Comparison of ENCODE assay signal across 21 cellular contexts in the genomic region with DNA sequence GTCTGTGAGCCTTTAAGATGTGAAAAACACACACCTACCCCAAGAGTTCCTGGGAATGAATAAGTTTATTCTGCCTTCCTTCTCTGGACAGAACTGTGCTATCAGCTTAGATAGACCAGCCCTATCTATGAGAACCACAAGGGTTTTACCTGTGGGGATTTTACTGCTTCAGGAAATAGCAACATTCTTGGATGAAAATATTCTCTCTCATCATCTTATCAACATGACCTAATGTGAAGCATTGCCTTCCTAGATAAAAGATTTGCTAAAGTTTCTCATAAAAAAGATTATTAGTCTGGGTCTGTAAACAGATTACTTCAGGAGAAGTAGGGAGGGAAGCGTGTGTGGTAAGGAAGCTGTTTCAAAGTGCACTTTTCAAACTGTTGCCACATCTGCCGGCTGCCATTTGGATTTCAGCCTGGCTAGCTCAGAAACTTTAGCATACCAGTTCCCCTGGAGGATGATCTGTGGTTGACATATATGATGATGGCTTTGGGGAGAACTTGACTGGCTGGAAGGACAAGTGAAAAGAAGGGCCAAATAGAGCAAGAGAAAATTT. TPM values are rescaled to one million over a fixed set of nuclear protein-coding genes. Genes with fewer than 3 reads are reported as not detected.
"Had no signal": no experiment of that assay in that cellular context is flagged by ENCODE, and none has a peak within 500 bp of the region (broad histone marks: within the 10 kb centered on the region; RNA-seq: fewer than 3 reads in every experiment).

A gene (minus strand): TSS at position 120 of the 559 bp plus-strand sequence. CDS start 220 bp downstream, outside the sequence.

- H3K4me1 ChIP-seq: adrenal gland, body of pancreas, right atrium auricular region, spleen, tibial nerve had no signal

- H3K4me3 ChIP-seq: adrenal gland, body of pancreas, right atrium auricular region, spleen, tibial nerve had no signal

- H3K27ac Mint-ChIP-seq: activated B cell treated with CpG ODN at 0.5 μM for 24 hours; activated CD4-positive, alpha-beta T cell treated with anti-CD3 and anti-CD28 coated beads, Interleukin-2, amount 10 ng/mL, durations not matched to agents 24 days and 14 days; activated naive CD4-positive, alpha-beta T cell treated with anti-CD3 and anti-CD28 coated beads for 36 hours; endodermal cell; immature natural killer cell; natural killer cell; stimulated activated memory B cell treated with anti-CD40 and anti-IgM and Interleukin-4, amounts not matched to agents 10 μg/mL and 1 μg/mL and 100 μg/mL, for 72 hours had no signal

- H3K9me3 ChIP-seq: adrenal gland, body of pancreas, right atrium auricular region, spleen, tibial nerve had no signal

- DNase-seq: activated B cell treated with CpG ODN at 0.5 μM for 24 hours; activated CD4-positive, alpha-beta T cell treated with anti-CD3 and anti-CD28 coated beads, Interleukin-2, amount 10 ng/mL, durations not matched to agents 24 days and 14 days; activated naive CD4-positive, alpha-beta T cell treated with anti-CD3 and anti-CD28 coated beads for 36 hours; adrenal gland; body of pancreas; endodermal cell; erythroblast; immature natural killer cell; natural killer cell; spleen; stimulated activated CD4-positive, alpha-beta T cell treated with anti-CD3 and anti-CD28 coated beads, Interleukin-1b, Interleukin-23, amount 100 ng/mL, for 48 hours had no signal

- H3K4me1 Mint-ChIP-seq: activated B cell treated with CpG ODN at 0.5 μM for 24 hours; activated CD4-positive, alpha-beta T cell treated with anti-CD3 and anti-CD28 coated beads, Interleukin-2, amount 10 ng/mL, durations not matched to agents 24 days and 14 days; central memory CD8-positive, alpha-beta T cell; immature natural killer cell; natural killer cell; stimulated activated memory B cell treated with anti-CD40 and anti-IgM and Interleukin-4, amounts not matched to agents 10 μg/mL and 1 μg/mL and 100 μg/mL, for 72 hours had no signal

- H3K27me3 Mint-ChIP-seq: activated B cell treated with CpG ODN at 0.5 μM for 24 hours; stimulated activated memory B cell treated with anti-CD40 and anti-IgM and Interleukin-4, amounts not matched to agents 10 μg/mL and 1 μg/mL and 100 μg/mL, for 72 hours had no signal

- H3K27me3 ChIP-seq: body of pancreas, right atrium auricular region, spleen had no signal

- H3K27ac ChIP-seq: adrenal gland, body of pancreas, right atrium auricular region, spleen, tibial nerve had no signal

- H3K9me3 Mint-ChIP-seq: activated B cell treated with CpG ODN at 0.5 μM for 24 hours; activated CD4-positive, alpha-beta T cell treated with anti-CD3 and anti-CD28 coated beads, Interleukin-2, amount 10 ng/mL, durations not matched to agents 24 days and 14 days; activated naive CD4-positive, alpha-beta T cell treated with anti-CD3 and anti-CD28 coated beads for 36 hours; central memory CD8-positive, alpha-beta T cell; natural killer cell; stimulated activated memory B cell treated with anti-CD40 and anti-IgM and Interleukin-4, amounts not matched to agents 10 μg/mL and 1 μg/mL and 100 μg/mL, for 72 hours had no signal

- H3K4me3 Mint-ChIP-seq: activated B cell treated with CpG ODN at 0.5 μM for 24 hours; activated CD4-positive, alpha-beta T cell treated with anti-CD3 and anti-CD28 coated beads, Interleukin-2, amount 10 ng/mL, durations not matched to agents 24 days and 14 days; activated naive CD4-positive, alpha-beta T cell treated with anti-CD3 and anti-CD28 coated beads for 36 hours; central memory CD8-positive, alpha-beta T cell; endodermal cell; immature natural killer cell; natural killer cell; stimulated activated memory B cell treated with anti-CD40 and anti-IgM and Interleukin-4, amounts not matched to agents 10 μg/mL and 1 μg/mL and 100 μg/mL, for 72 hours had no signal

- H3K36me3 ChIP-seq: adrenal gland, right atrium auricular region, spleen, tibial nerve had no signal

- H3K36me3 Mint-ChIP-seq: immature natural killer cell; natural killer cell; stimulated activated memory B cell treated with anti-CD40 and anti-IgM and Interleukin-4, amounts not matched to agents 10 μg/mL and 1 μg/mL and 100 μg/mL, for 72 hours had no signal

- ATAC-seq: body of pancreas; natural killer cell; stimulated activated memory B cell treated with anti-CD40 and anti-IgM and Interleukin-4, amounts not matched to agents 10 μg/mL and 1 μg/mL and 100 μg/mL, for 72 hours had no signal

RNA-seq across cellular contexts. Expression of the gene that starts here (rescaled TPM):
- total RNA-seq: activated B cell treated with CpG ODN at 0.5 μM for 24 hours; activated CD4-positive, alpha-beta T cell treated with anti-CD3 and anti-CD28 coated beads, Interleukin-2, amount 10 ng/mL, durations not matched to agents 24 days and 14 days; activated naive CD4-positive, alpha-beta T cell treated with anti-CD3 and anti-CD28 coated beads for 36 hours; adrenal gland; body of pancreas; dermis microvascular lymphatic vessel endothelial cell; endodermal cell; lung microvascular endothelial cell; mononuclear cell; natural killer cell; posterior vena cava; spleen; subcutaneous adipose tissue; T-helper 1 cell treated with Interleukin-12 subunit alpha and Interleukin-12 subunit beta and Interleukin-4 antibody, amounts not matched to agents 30 ng/mL and 1 ng/mL, for 36 hours; tibial nerve had no signal
- polyA plus RNA-seq: immature natural killer cell had no signal
